Comparison of ENCODE assay signal across 22 cellular contexts in the genomic region with DNA sequence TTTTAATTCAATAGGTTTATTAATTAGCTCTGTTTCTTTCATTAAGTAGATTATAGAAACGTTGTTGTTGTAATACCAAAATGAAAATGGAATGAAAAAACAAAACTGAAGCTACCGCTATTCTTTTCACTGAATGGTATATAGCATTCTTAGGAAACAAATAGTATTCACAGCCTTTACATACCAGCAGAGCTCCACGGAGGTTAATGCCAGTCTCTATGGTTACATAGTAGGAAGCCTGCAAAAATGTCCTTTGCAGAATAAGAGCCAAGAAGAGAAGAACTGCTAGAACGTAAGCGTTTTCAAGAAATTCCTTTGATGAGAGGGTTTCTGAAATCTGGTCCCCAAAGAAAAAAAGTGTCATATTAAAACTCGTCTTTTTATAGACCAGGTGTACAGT. TPM values are rescaled to one million over a fixed set of nuclear protein-coding genes. Genes with fewer than 3 reads are reported as not detected.
"Had no signal": no experiment of that assay in that cellular context is flagged by ENCODE, and none has a peak within 500 bp of the region (broad histone marks: within the 10 kb centered on the region; RNA-seq: fewer than 3 reads in every experiment).

No MANE protein-coding gene starts in this region.

- H3K4me3 ChIP-seq: adrenal gland, cardiac muscle cell, gastroesophageal sphincter, heart left ventricle, left lung, lung, right lobe of liver, skin epidermis, stomach, transverse colon had no signal

- H3K36me3 ChIP-seq: adrenal gland, cardiac muscle cell, left lung, right lobe of liver, transverse colon had no signal

- H3K9me3 Mint-ChIP-seq: activated T-helper 17 cell treated with anti-CD3 and anti-CD28 coated beads, Interleukin-2, amount 50 U/mL, for 72 hours; mesothelial cell of epicardium; stimulated activated effector memory CD8-positive, alpha-beta T cell treated with anti-CD3 and anti-CD28 coated beads, Interleukin-12 subunit alpha, Interleukin-12 subunit beta, amount 100 ng/mL, for 72 hours had no signal

- H3K4me1 Mint-ChIP-seq: activated T-helper 17 cell treated with anti-CD3 and anti-CD28 coated beads, Interleukin-2, amount 50 U/mL, for 72 hours; mesothelial cell of epicardium; naive thymus-derived CD8-positive, alpha-beta T cell; stimulated activated effector memory CD8-positive, alpha-beta T cell treated with anti-CD3 and anti-CD28 coated beads, Interleukin-12 subunit alpha, Interleukin-12 subunit beta, amount 100 ng/mL, for 72 hours had no signal

- H3K27me3 ChIP-seq: cardiac muscle cell, gastroesophageal sphincter, heart left ventricle, left lung, right lobe of liver, stomach, transverse colon had no signal

- H3K4me3 Mint-ChIP-seq: activated naive CD8-positive, alpha-beta T cell; activated T-helper 17 cell treated with anti-CD3 and anti-CD28 coated beads, Interleukin-2, amount 50 U/mL, for 72 hours; mesothelial cell of epicardium; naive thymus-derived CD8-positive, alpha-beta T cell; stimulated activated effector memory CD8-positive, alpha-beta T cell treated with anti-CD3 and anti-CD28 coated beads, Interleukin-12 subunit alpha, Interleukin-12 subunit beta, amount 100 ng/mL, for 72 hours had no signal

- DNase-seq: activated T-cell treated with anti-CD3 and anti-CD28 coated beads, Interleukin-2, amount 50 U/mL, for 1 hour; adrenal gland; heart left ventricle; kidney glomerular epithelial cell; left lung; naive thymus-derived CD8-positive, alpha-beta T cell; nucleus accumbens; right lobe of liver; stimulated activated CD4-positive, alpha-beta T cell treated with anti-CD3 and anti-CD28 coated beads, Interleukin-2, amount 100 ng/mL, for 24 hours; stomach; T-helper 1 cell; transverse colon had no signal

- H3K36me3 Mint-ChIP-seq: activated naive CD8-positive, alpha-beta T cell; mesothelial cell of epicardium; naive thymus-derived CD8-positive, alpha-beta T cell; stimulated activated effector memory CD8-positive, alpha-beta T cell treated with anti-CD3 and anti-CD28 coated beads, Interleukin-12 subunit alpha, Interleukin-12 subunit beta, amount 100 ng/mL, for 72 hours had no signal

- FAIRE-seq: urothelium cell line had no signal

- H3K27ac Mint-ChIP-seq: activated naive CD8-positive, alpha-beta T cell; activated T-helper 17 cell treated with anti-CD3 and anti-CD28 coated beads, Interleukin-2, amount 50 U/mL, for 72 hours; mesothelial cell of epicardium; naive thymus-derived CD8-positive, alpha-beta T cell; stimulated activated effector memory CD8-positive, alpha-beta T cell treated with anti-CD3 and anti-CD28 coated beads, Interleukin-12 subunit alpha, Interleukin-12 subunit beta, amount 100 ng/mL, for 72 hours had no signal

- H3K27ac ChIP-seq: adrenal gland, cardiac muscle cell, epithelial cell of prostate, gastroesophageal sphincter, heart left ventricle, left lung, right lobe of liver, skin epidermis, stomach, transverse colon had no signal

- H3K9me3 ChIP-seq: adrenal gland, gastroesophageal sphincter, heart left ventricle, left lung, right lobe of liver, stomach, transverse colon had no signal

- H3K4me1 ChIP-seq: adrenal gland, gastroesophageal sphincter, heart left ventricle, left lung, right lobe of liver, stomach, transverse colon had no signal

RNA-seq across cellular contexts. Expression of a gene that starts 30.6 kb away (rescaled TPM):
- total RNA-seq: naive thymus-derived CD8-positive, alpha-beta T cell had no signal
